23 cellular contexts compared by ENCODE assay signal in the genomic region with DNA sequence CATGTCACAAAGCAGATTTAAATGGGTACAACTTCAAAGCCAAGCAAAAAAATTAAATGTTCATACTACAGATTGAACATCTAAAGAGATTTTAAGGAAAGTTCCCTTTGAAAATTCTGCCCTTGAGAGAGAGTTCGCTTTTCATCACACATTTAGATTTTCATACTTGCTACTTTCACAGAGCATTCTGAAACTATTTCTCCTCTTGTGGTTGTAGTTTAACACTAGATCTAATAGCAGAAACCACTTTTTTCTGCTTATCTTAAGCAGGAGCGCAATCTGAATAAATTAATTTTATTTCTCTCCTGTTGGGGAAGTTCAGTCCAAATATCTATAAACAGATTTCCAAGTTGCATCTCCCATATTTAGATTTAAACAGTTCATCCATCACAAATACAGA.
"Had no signal": no experiment of that assay in that cellular context is flagged by ENCODE, and none has a peak within 500 bp of the region (broad histone marks: within the 10 kb centered on the region; RNA-seq: fewer than 3 reads in every experiment).

No MANE protein-coding gene starts in this region.

- H3K4me1 Mint-ChIP-seq: neural crest cell had no signal

- DNase-seq: activated B cell treated with CpG ODN at 0.5 μM for 24 hours; activated CD4-positive, alpha-beta T cell treated with anti-CD3 and anti-CD28 coated beads for 4 hours; activated CD8-positive, alpha-beta memory T cell treated with anti-CD3 and anti-CD28 coated beads for 24 hours; activated CD8-positive, alpha-beta memory T cell treated with anti-CD3 and anti-CD28 coated beads, Interleukin-2, amount 50 U/mL, for 48 hours; activated effector memory CD4-positive, alpha-beta T cell treated with anti-CD3 and anti-CD28 coated beads, Interleukin-2, amount 50 U/mL, for 16 hours; activated T-cell treated with anti-CD3 and anti-CD28 coated beads, Interleukin-2, amount 50 U/mL, for 72 hours; amygdala; foreskin fibroblast; hippocampal formation; kidney; retina; stimulated activated CD8-positive, alpha-beta memory T cell treated with anti-CD3 and anti-CD28 coated beads, Interleukin-4, amount 100 ng/mL, for 48 hours; stimulated activated naive CD8-positive, alpha-beta T cell treated with anti-CD3 and anti-CD28 coated beads, Interleukin-15, Interleukin-2, amounts not matched to agents 100 U/mL and 50 U/mL, for 24 hours; substantia nigra; T-helper 1 cell; T-helper 9 cell; tibial artery had no signal

- H3K36me3 ChIP-seq: cardiac muscle cell, tibial artery had no signal

- H3K27me3 Mint-ChIP-seq: activated B cell treated with CpG ODN at 0.5 μM for 24 hours had no signal

- H3K9me3 Mint-ChIP-seq: activated B cell treated with CpG ODN at 0.5 μM for 24 hours, neural crest cell had no signal

- H3K27me3 ChIP-seq: cardiac muscle cell, tibial artery had no signal

- ATAC-seq: activated naive CD4-positive, alpha-beta T cell treated with anti-CD3 and anti-CD28 coated beads, Interleukin-2, amount 50 U/mL, for 72 hours; activated T-cell treated with anti-CD3 and anti-CD28 coated beads, Interleukin-2, amount 50 U/mL, for 72 hours; left lobe of liver; stimulated activated naive CD8-positive, alpha-beta T cell treated with anti-CD3 and anti-CD28 coated beads, Interleukin-15, Interleukin-2, amounts not matched to agents 100 U/mL and 50 U/mL, for 24 hours had no signal

- H3K27ac Mint-ChIP-seq: activated B cell treated with CpG ODN at 0.5 μM for 24 hours; activated naive CD4-positive, alpha-beta T cell treated with anti-CD3 and anti-CD28 coated beads, Interleukin-2, amount 50 U/mL, for 72 hours; activated T-cell treated with anti-CD3 and anti-CD28 coated beads, Interleukin-2, amount 50 U/mL, for 72 hours had no signal

- H3K4me1 ChIP-seq: tibial artery had no signal

- H3K27ac ChIP-seq: cardiac muscle cell, epithelial cell of prostate, tibial artery had no signal

- H3K4me3 ChIP-seq: cardiac muscle cell, lung, tibial artery had no signal

- H3K4me3 Mint-ChIP-seq: activated B cell treated with CpG ODN at 0.5 μM for 24 hours; activated T-cell treated with anti-CD3 and anti-CD28 coated beads, Interleukin-2, amount 50 U/mL, for 72 hours; neural crest cell had no signal

- H3K9me3 ChIP-seq: tibial artery had no signal
